Comparison of ENCODE assay signal across 19 cellular contexts in the genomic region with DNA sequence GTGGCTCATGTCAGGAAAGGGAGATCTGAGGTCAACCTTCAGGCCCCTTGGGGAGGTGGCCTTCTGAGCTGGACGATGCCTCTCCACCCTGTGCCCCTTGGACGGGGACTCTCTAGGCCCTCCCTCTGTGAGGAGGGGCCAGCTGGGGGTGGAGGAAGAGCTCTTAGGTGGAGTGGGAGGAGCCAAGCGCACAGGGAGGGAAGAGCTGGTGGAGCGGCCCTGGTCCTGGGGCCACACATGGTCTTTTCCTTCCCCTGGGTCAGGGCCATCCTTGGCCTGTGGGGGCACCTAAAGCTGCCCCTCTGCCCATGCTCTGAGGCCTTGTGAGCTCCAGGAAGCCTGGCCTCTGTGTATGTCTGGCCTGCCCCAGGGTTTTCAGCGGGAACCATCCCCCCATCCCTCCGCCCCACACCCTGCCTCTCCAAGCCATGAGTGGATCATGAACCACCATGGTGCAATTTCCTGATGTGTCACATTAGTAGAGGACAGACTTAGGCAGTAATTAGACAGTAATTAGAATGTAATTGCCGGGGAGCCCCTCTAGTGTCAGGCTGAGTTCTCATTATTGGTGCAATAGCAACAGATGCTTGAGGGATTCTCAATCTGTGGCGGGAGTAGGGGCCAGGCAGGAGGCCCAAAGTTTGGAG.
DNase-seq lines count a peak whose midpoint lies in the region; ATAC-seq and TF ChIP-seq lines count a peak whose summit lies in the region.
"Had no signal": no experiment of that assay in that cellular context is flagged by ENCODE, and none has a peak within 500 bp of the region (broad histone marks: within the 10 kb centered on the region; RNA-seq: fewer than 3 reads in every experiment).

No MANE protein-coding gene starts in this region.

- no peak for TF ChIP-seq POLR2A in sigmoid colon (IDR thresholded peaks at IDR 0.05)

- H3K4me3 ChIP-seq in epithelial cell of esophagus (ENCODE audit: low read length): no peak overlapping the region
- no peak overlapping the region for H3K4me3 ChIP-seq in sigmoid colon
- H3K4me3 ChIP-seq: breast epithelium, esophagus squamous epithelium, spleen, upper lobe of left lung had no signal

- H3K4me1 Mint-ChIP-seq in natural killer cell: no peaks in the 10 kb centered on the region
- H3K4me1 Mint-ChIP-seq: naive B cell, T-cell had no signal

- no peak overlapping the region for H3K27ac Mint-ChIP-seq in natural killer cell
- H3K27ac Mint-ChIP-seq: activated CD8-positive, alpha-beta T cell treated with anti-CD3 and anti-CD28 coated beads, Interleukin-2, amount 10 ng/mL, durations not matched to agents 7 days and 5 days; activated naive CD8-positive, alpha-beta T cell; activated T-cell treated with anti-CD3 and anti-CD28 coated beads, Interleukin-2, amount 50 U/mL, for 72 hours; naive B cell; T-cell had no signal

- H3K36me3 ChIP-seq in sigmoid colon: no peaks in the 10 kb centered on the region
- H3K36me3 ChIP-seq: breast epithelium, esophagus squamous epithelium, spleen, upper lobe of left lung had no signal

- peak; percentile 17 for DNase-seq in NCI-H1105 treated with DMSO at 0.1 percent for 48 hours (lab: John Stamatoyannopoulos, UW)
- DNase-seq in NCI-H1105 (lab: John Stamatoyannopoulos, UW): no peak
- DNase-seq in NOMO-1 treated with dmso at 0.1 percent for 144 hours (lab: John Stamatoyannopoulos, UW; ENCODE audit: unreplicated experiment): peak; percentile 92
- peak; percentile 34 for DNase-seq in epithelial cell of esophagus (ENCODE audit: low read depth)
- DNase-seq in sigmoid colon: no peak
- DNase-seq in natural killer cell: no peak
- no peak for DNase-seq in GM10266 (ENCODE audit: extremely low spot score)
- no peak for DNase-seq in stimulated activated naive CD8-positive, alpha-beta T cell treated with anti-CD3 and anti-CD28 coated beads, Interleukin-15, Interleukin-2, amounts not matched to agents 100 U/mL and 50 U/mL, for 24 hours
- DNase-seq: activated CD8-positive, alpha-beta T cell treated with anti-CD3 and anti-CD28 coated beads, Interleukin-2, amount 10 ng/mL, durations not matched to agents 7 days and 5 days; activated T-cell treated with anti-CD3 and anti-CD28 coated beads, Interleukin-2, amount 50 U/mL, for 72 hours; esophagus squamous epithelium; naive B cell; NCI-H1930; NCI-H510A; spleen; T-cell; upper lobe of left lung had no signal

- TF ChIP-seq EP300 in sigmoid colon (IDR thresholded peaks at IDR 0.05): no peak

- intact Hi-C loops in sigmoid colon (cut with DNase I) (loop anchor here (5.0 kb wide), 1 partner anchor 61 kb away; a partner anchor contains a TSS), natural killer cell (cut with micrococcal nuclease) (no loop called here)

- peaks cover 0 to 40% (median 35%) of the 10 kb centered on the region in 4 donors for H3K4me1 ChIP-seq in sigmoid colon
- H3K4me1 ChIP-seq: breast epithelium, spleen, upper lobe of left lung had no signal

- H3K9me3 Mint-ChIP-seq in natural killer cell: no peaks in the 10 kb centered on the region
- H3K9me3 Mint-ChIP-seq: activated T-cell treated with anti-CD3 and anti-CD28 coated beads, Interleukin-2, amount 50 U/mL, for 72 hours; naive B cell; T-cell had no signal

- no peak for ATAC-seq in natural killer cell
- no peak for ATAC-seq in stimulated activated naive CD8-positive, alpha-beta T cell treated with anti-CD3 and anti-CD28 coated beads, Interleukin-15, Interleukin-2, amounts not matched to agents 100 U/mL and 50 U/mL, for 24 hours
- ATAC-seq: activated CD8-positive, alpha-beta T cell treated with anti-CD3 and anti-CD28 coated beads, Interleukin-2, amount 10 ng/mL, durations not matched to agents 7 days and 5 days; activated T-cell treated with anti-CD3 and anti-CD28 coated beads, Interleukin-2, amount 50 U/mL, for 72 hours; T-cell had no signal

- H3K4me3 Mint-ChIP-seq in natural killer cell: no peak overlapping the region
- H3K4me3 Mint-ChIP-seq: activated CD8-positive, alpha-beta T cell treated with anti-CD3 and anti-CD28 coated beads, Interleukin-2, amount 10 ng/mL, durations not matched to agents 7 days and 5 days; activated naive CD8-positive, alpha-beta T cell; activated T-cell treated with anti-CD3 and anti-CD28 coated beads, Interleukin-2, amount 50 U/mL, for 72 hours; T-cell had no signal

- WGBS in sigmoid colon, 2 donors: 65 to 75% methylated on average over 8 of the region's 8 CpGs

- H3K27ac ChIP-seq in sigmoid colon: peak overlapping the region; percentile 1 to 76 (median 72)
- H3K27ac ChIP-seq: breast epithelium, esophagus squamous epithelium, spleen, upper lobe of left lung had no signal

- no peaks in the 10 kb centered on the region for H3K27me3 Mint-ChIP-seq in natural killer cell (ENCODE audit: low read depth in 2 of 2)
- H3K27me3 Mint-ChIP-seq: activated naive CD8-positive, alpha-beta T cell; naive B cell had no signal

- H3K9me3 ChIP-seq in sigmoid colon: no peaks in the 10 kb centered on the region
- H3K9me3 ChIP-seq: breast epithelium, esophagus squamous epithelium, spleen, upper lobe of left lung had no signal

- no peak for TF ChIP-seq CTCF in epithelial cell of esophagus (IDR thresholded peaks at IDR 0.05; ENCODE audit: insufficient read depth, low read depth, low read length, missing control alignments)
- TF ChIP-seq CTCF in sigmoid colon (IDR thresholded peaks at IDR 0.05): no peak
- no peak for TF ChIP-seq CTCF in natural killer cell (IDR thresholded peaks at IDR 0.05)
- no peak for TF ChIP-seq CTCF in GM10266 (IDR thresholded peaks at IDR 0.05; ENCODE audit: control insufficient read depth, insufficient read depth, low read depth, missing control alignments)

- no peaks in the 10 kb centered on the region for H3K27me3 ChIP-seq in sigmoid colon
- H3K27me3 ChIP-seq: breast epithelium, spleen, upper lobe of left lung had no signal

- H3K36me3 Mint-ChIP-seq in natural killer cell: no peaks in the 10 kb centered on the region
- H3K36me3 Mint-ChIP-seq: activated naive CD8-positive, alpha-beta T cell; naive B cell; T-cell had no signal

Comparison
In these comparisons a context has a peak if more than half of its experiments do, and no peak if none do; other contexts are left out.
1. DNase-seq: peak in NCI-H1105 treated with DMSO at 0.1 percent for 48 hours (single experiment), NOMO-1 treated with dmso at 0.1 percent for 144 hours (single experiment) and epithelial cell of esophagus (single experiment); none in NCI-H1105 (single experiment), sigmoid colon (single experiment), natural killer cell (single experiment), GM10266 (single experiment) and stimulated activated naive CD8-positive, alpha-beta T cell treated with anti-CD3 and anti-CD28 coated beads, Interleukin-15, Interleukin-2, amounts not matched to agents 100 U/mL and 50 U/mL, for 24 hours (single experiment).